In the genomic region with DNA sequence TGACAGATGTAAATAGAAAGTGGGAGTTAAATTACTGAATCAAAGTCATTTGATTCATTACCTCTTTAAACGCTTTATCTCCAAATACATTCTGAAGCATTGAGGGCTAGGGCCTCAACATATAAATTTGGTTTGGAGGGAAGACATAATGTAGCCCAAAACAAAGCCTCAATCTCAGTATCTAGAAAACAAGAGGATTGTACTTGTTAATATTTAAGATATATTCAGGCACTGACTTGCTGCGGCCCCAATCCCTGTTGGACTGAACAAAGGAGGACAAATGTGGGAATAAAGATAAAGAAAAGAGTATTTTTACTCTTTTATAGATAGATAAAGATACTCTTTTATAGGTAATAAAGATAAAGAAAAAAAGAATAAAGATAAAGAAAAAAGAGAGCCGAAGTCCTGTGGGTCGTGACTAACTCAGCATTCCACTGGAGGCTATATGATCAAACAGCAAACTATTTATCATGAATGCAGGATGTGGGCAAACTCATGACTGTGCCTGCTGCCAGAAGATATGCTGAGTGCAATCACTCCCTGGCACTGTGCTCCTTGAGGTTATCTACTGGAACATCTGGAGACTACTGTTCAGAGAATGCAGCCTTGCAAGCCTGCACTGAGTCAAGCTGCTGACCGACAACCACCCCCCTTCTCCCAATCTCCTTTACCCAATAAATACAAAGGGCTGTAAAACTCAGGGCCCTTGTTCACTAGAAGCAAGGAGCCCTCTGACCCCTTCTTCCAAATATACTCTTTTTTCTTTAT, we compare ENCODE assay signal across 11 cellular contexts. TPM values are rescaled to one million over a fixed set of nuclear protein-coding genes. Genes with fewer than 3 reads are reported as not detected.
A peak's percentile ranks its signal among the peaks of the same experiment; 100 is the strongest.
DNase-seq lines count a peak whose midpoint lies in the region; ATAC-seq, FAIRE-seq and TF ChIP-seq lines count a peak whose summit lies in the region.
"Had no signal": no experiment of that assay in that cellular context is flagged by ENCODE, and none has a peak within 500 bp of the region (broad histone marks: within the 10 kb centered on the region; RNA-seq: fewer than 3 reads in every experiment).

No MANE protein-coding gene starts in this region.

- no peaks in the 10 kb centered on the region for H3K27me3 ChIP-seq in right lobe of liver

- no peak for FAIRE-seq in GM12891 (lab: Jason Lieb, UNC)

- no peak overlapping the region for H3K27ac ChIP-seq in right lobe of liver

- H3K4me1 ChIP-seq in right lobe of liver = no peaks in the 10 kb centered on the region

- no peaks in the 10 kb centered on the region for H3K9me3 ChIP-seq in right lobe of liver

- no peak for ATAC-seq in right lobe of liver
- ATAC-seq: stimulated activated naive CD8-positive, alpha-beta T cell treated with anti-CD3 and anti-CD28 coated beads, Interleukin-15, Interleukin-2, amounts not matched to agents 100 U/mL and 50 U/mL, for 24 hours had no signal

- DNase-seq in HCEC 1CT = peak; percentile 95
- peak; percentile 5 to 31 for DNase-seq in SW 1271 (lab: John Stamatoyannopoulos, UW)
- DNase-seq in fibroblast of the conjunctiva (ENCODE audit: low read depth) = peak; percentile 35
- DNase-seq in stromal cell of bone marrow (ENCODE audit: low read depth) = peak; percentile 9
- no peak for DNase-seq in right lobe of liver
- DNase-seq in GM12891 (ENCODE audit: insufficient read length, low spot score) = no peak
- no peak for DNase-seq in stimulated activated CD4-positive, alpha-beta T cell treated with anti-CD3 and anti-CD28 coated beads, Interleukin-2, amount 100 ng/mL, for 24 hours
- DNase-seq: NCI-H1694; stimulated activated naive CD8-positive, alpha-beta T cell treated with anti-CD3 and anti-CD28 coated beads, Interleukin-15, Interleukin-2, amounts not matched to agents 100 U/mL and 50 U/mL, for 24 hours had no signal

- no peaks in the 10 kb centered on the region for H3K36me3 ChIP-seq in right lobe of liver

- H3K4me3 ChIP-seq in right lobe of liver = no peak overlapping the region
- H3K4me3 ChIP-seq: skin epidermis had no signal

- intact Hi-C loops in right lobe of liver (cut with DNase I) = no loop called here

- TF ChIP-seq POLR2A in right lobe of liver (IDR thresholded peaks at IDR 0.05) (no peak), GM12891 (IDR thresholded peaks at IDR 0.05; ENCODE audit: low read depth, low read length) (no peak)

- no peak for TF ChIP-seq CTCF in right lobe of liver (IDR thresholded peaks at IDR 0.05)

- 77% methylated on average over 5 of the region's 5 CpGs for WGBS in right lobe of liver (ENCODE audit: insufficient coverage, low coverage, low lambda C conversion rate, missing lambda C conversion rate)

TF ChIP-seq in GM12891, 5 proteins besides CTCF, POLR2A, EP300 and RAD21:
- TF ChIP-seq POU2F2 (IDR thresholded peaks at IDR 0.05; ENCODE audit: low read depth, low read length) = no peak
- TF ChIP-seq SPI1 (IDR thresholded peaks at IDR 0.05; ENCODE audit: low read depth, low read length) = no peak
- no peak for TF ChIP-seq PAX5 (IDR thresholded peaks at IDR 0.05; ENCODE audit: insufficient read depth, low read length, severe bottlenecking)
- TF ChIP-seq TAF1 (IDR thresholded peaks at IDR 0.05; ENCODE audit: low read depth, low read length) = no peak
- TF ChIP-seq POLR2AphosphoS5 (IDR thresholded peaks at IDR 0.05; ENCODE audit: low read depth, low read length) = no peak

RNA-seq across cellular contexts. Expression of gene OR10V1, which starts 6.9 kb away (rescaled TPM):
- not detected for total RNA-seq in right lobe of liver
- polyA plus RNA-seq in GM12891 (2012; ENCODE audit: low read depth, missing spikeins) = not detected
- total RNA-seq: cerebellum had no signal

RNA-seq across cellular contexts. Expression of gene PATL1, which starts 37.9 kb away (rescaled TPM):
- total RNA-seq in right lobe of liver = 10 to 100 TPM; 13.8 to 27.6 (median 21.1) TPM
- 26.1 TPM for polyA plus RNA-seq in GM12891 (2012; ENCODE audit: low read depth, missing spikeins)

RNA-seq across cellular contexts. Expression of gene STX3, which starts 48.5 kb away (rescaled TPM):
- 10 to 100 TPM in 3 of 6 experiments, 1 to 10 TPM in 3; 4.5 to 16.5 (median 8.6) TPM for total RNA-seq in right lobe of liver
- polyA plus RNA-seq in GM12891 (2012; ENCODE audit: low read depth, missing spikeins) = 0.46 TPM

Comparison
In these comparisons a context has a peak if more than half of its experiments do, and no peak if none do; other contexts are left out.
1. DNase-seq: peak in HCEC 1CT (single experiment), SW 1271 (2 of 2), fibroblast of the conjunctiva (single experiment) and stromal cell of bone marrow (single experiment); none in right lobe of liver (0 of 3), GM12891 (single experiment) and stimulated activated CD4-positive, alpha-beta T cell treated with anti-CD3 and anti-CD28 coated beads, Interleukin-2, amount 100 ng/mL, for 24 hours (0 of 2).